In the genomic region with DNA sequence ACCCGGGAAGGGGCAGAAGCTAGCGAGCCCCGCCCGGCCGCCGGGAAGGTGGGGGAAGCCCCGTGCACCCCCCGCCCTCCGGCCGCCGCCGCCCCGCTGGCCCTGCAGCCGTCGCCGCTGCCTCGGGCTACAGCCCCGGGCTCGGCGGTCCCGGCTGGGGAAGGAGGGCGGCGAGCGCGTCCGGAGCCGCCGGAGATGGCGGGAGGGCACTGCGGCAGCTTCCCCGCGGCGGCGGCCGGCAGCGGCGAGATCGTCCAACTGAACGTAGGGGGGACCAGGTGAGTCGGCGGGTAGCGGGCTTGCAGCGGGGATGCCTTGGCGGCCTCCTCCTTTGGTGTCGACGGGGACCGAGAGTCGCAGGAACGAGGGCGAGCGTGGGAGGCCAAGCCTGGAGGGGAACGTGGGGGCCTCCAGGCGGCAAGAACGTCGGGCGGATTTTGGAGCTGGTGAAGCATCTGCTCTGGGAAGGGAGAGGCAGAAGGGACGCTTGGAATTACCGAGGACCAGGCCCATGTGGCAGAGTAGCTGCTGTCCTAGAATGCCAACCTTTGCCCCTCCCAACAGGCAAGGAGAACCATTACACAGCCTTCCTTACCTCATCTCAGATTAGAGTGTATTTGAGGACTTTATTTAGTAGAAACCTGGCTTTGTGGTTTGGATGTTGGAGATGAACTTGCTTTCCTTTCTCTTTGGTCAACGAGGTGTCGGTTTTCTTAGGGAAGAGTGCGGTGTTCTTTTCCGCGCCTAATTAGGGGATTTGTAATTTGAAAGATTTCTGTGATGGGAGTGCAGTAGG, we compare ENCODE assay signal across 1 cellular context.
TF ChIP-seq lines count a peak whose summit lies in the region.

No MANE protein-coding gene starts in this region.

TF ChIP-seq in K562, 482 proteins besides CTCF, POLR2A, EP300 and RAD21 (continued from another document and continues in another):
- TF ChIP-seq, protein P1, sequence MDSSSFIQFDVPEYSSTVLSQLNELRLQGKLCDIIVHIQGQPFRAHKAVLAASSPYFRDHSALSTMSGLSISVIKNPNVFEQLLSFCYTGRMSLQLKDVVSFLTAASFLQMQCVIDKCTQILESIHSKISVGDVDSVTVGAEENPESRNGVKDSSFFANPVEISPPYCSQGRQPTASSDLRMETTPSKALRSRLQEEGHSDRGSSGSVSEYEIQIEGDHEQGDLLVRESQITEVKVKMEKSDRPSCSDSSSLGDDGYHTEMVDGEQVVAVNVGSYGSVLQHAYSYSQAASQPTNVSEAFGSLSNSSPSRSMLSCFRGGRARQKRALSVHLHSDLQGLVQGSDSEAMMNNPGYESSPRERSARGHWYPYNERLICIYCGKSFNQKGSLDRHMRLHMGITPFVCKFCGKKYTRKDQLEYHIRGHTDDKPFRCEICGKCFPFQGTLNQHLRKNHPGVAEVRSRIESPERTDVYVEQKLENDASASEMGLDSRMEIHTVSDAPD (CRISPR knock-in tag; IDR thresholded peaks at IDR 0.05): no peak
- TF ChIP-seq ZNF133 (CRISPR knock-in tag; IDR thresholded peaks at IDR 0.05): no peak
- TF ChIP-seq, protein P2, sequence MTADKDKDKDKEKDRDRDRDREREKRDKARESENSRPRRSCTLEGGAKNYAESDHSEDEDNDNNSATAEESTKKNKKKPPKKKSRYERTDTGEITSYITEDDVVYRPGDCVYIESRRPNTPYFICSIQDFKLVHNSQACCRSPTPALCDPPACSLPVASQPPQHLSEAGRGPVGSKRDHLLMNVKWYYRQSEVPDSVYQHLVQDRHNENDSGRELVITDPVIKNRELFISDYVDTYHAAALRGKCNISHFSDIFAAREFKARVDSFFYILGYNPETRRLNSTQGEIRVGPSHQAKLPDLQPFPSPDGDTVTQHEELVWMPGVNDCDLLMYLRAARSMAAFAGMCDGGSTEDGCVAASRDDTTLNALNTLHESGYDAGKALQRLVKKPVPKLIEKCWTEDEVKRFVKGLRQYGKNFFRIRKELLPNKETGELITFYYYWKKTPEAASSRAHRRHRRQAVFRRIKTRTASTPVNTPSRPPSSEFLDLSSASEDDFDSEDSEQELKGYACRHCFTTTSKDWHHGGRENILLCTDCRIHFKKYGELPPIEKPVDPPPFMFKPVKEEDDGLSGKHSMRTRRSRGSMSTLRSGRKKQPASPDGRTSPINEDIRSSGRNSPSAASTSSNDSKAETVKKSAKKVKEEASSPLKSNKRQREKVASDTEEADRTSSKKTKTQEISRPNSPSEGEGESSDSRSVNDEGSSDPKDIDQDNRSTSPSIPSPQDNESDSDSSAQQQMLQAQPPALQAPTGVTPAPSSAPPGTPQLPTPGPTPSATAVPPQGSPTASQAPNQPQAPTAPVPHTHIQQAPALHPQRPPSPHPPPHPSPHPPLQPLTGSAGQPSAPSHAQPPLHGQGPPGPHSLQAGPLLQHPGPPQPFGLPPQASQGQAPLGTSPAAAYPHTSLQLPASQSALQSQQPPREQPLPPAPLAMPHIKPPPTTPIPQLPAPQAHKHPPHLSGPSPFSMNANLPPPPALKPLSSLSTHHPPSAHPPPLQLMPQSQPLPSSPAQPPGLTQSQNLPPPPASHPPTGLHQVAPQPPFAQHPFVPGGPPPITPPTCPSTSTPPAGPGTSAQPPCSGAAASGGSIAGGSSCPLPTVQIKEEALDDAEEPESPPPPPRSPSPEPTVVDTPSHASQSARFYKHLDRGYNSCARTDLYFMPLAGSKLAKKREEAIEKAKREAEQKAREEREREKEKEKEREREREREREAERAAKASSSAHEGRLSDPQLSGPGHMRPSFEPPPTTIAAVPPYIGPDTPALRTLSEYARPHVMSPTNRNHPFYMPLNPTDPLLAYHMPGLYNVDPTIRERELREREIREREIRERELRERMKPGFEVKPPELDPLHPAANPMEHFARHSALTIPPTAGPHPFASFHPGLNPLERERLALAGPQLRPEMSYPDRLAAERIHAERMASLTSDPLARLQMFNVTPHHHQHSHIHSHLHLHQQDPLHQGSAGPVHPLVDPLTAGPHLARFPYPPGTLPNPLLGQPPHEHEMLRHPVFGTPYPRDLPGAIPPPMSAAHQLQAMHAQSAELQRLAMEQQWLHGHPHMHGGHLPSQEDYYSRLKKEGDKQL (CRISPR knock-in tag; IDR thresholded peaks at IDR 0.05; ENCODE audit: borderline replicate concordance): 0 out of 2 replicates have a peak, but pooled peaks have one; percentile 23
- TF ChIP-seq, protein P3, sequence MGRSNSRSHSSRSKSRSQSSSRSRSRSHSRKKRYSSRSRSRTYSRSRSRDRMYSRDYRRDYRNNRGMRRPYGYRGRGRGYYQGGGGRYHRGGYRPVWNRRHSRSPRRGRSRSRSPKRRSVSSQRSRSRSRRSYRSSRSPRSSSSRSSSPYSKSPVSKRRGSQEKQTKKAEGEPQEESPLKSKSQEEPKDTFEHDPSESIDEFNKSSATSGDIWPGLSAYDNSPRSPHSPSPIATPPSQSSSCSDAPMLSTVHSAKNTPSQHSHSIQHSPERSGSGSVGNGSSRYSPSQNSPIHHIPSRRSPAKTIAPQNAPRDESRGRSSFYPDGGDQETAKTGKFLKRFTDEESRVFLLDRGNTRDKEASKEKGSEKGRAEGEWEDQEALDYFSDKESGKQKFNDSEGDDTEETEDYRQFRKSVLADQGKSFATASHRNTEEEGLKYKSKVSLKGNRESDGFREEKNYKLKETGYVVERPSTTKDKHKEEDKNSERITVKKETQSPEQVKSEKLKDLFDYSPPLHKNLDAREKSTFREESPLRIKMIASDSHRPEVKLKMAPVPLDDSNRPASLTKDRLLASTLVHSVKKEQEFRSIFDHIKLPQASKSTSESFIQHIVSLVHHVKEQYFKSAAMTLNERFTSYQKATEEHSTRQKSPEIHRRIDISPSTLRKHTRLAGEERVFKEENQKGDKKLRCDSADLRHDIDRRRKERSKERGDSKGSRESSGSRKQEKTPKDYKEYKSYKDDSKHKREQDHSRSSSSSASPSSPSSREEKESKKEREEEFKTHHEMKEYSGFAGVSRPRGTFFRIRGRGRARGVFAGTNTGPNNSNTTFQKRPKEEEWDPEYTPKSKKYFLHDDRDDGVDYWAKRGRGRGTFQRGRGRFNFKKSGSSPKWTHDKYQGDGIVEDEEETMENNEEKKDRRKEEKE (IDR thresholded peaks at IDR 0.05; ENCODE audit: borderline replicate concordance in 1 of 2, control insufficient read depth in 1 of 2, low read depth in 2 of 2, low read length in 1 of 2): no peak
- TF ChIP-seq JUN (IDR thresholded peaks at IDR 0.05; ENCODE audit: borderline replicate concordance, low read depth, low read length): no peak
- no peak for TF ChIP-seq JUN (CRISPR knock-in tag; IDR thresholded peaks at IDR 0.05; ENCODE audit: borderline replicate concordance)
- TF ChIP-seq, protein P4, sequence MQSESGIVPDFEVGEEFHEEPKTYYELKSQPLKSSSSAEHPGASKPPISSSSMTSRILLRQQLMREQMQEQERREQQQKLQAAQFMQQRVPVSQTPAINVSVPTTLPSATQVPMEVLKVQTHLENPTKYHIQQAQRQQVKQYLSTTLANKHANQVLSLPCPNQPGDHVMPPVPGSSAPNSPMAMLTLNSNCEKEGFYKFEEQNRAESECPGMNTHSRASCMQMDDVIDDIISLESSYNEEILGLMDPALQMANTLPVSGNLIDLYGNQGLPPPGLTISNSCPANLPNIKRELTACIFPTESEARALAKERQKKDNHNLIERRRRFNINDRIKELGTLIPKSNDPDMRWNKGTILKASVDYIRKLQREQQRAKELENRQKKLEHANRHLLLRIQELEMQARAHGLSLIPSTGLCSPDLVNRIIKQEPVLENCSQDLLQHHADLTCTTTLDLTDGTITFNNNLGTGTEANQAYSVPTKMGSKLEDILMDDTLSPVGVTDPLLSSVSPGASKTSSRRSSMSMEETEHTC (IDR thresholded peaks at IDR 0.05): no peak
- TF ChIP-seq, protein P5, sequence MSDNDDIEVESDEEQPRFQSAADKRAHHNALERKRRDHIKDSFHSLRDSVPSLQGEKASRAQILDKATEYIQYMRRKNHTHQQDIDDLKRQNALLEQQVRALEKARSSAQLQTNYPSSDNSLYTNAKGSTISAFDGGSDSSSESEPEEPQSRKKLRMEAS (CRISPR knock-in tag; IDR thresholded peaks at IDR 0.05): 0 out of 2 replicates have a peak, but pooled peaks have one; percentile 3
- TF ChIP-seq ZFX (CRISPR knock-in tag; IDR thresholded peaks at IDR 0.05): peak; percentile 83
- 0 out of 2 replicates have a peak, but pooled peaks have one; percentile 5 for TF ChIP-seq ARID2 (IDR thresholded peaks at IDR 0.05)
- TF ChIP-seq ZNF695 (CRISPR knock-in tag; IDR thresholded peaks at IDR 0.05): no peak
- no peak for TF ChIP-seq TSC22D4 (tag; IDR thresholded peaks at IDR 0.05)
- no peak for TF ChIP-seq SRSF1 (IDR thresholded peaks at IDR 0.05; ENCODE audit: low read depth, low read length)
- no peak for TF ChIP-seq RBM15 (IDR thresholded peaks at IDR 0.05; ENCODE audit: insufficient read depth, low read length)
- peak; percentile 24 for TF ChIP-seq TAF1 (IDR thresholded peaks at IDR 0.05; ENCODE audit: control insufficient read depth, extremely low read depth, insufficient read depth, low read length, severe bottlenecking)
- TF ChIP-seq ZNF224 (CRISPR knock-in tag; IDR thresholded peaks at IDR 0.05): no peak
- TF ChIP-seq ILF3 (IDR thresholded peaks at IDR 0.05; ENCODE audit: borderline replicate concordance): no peak
- TF ChIP-seq, protein P6, sequence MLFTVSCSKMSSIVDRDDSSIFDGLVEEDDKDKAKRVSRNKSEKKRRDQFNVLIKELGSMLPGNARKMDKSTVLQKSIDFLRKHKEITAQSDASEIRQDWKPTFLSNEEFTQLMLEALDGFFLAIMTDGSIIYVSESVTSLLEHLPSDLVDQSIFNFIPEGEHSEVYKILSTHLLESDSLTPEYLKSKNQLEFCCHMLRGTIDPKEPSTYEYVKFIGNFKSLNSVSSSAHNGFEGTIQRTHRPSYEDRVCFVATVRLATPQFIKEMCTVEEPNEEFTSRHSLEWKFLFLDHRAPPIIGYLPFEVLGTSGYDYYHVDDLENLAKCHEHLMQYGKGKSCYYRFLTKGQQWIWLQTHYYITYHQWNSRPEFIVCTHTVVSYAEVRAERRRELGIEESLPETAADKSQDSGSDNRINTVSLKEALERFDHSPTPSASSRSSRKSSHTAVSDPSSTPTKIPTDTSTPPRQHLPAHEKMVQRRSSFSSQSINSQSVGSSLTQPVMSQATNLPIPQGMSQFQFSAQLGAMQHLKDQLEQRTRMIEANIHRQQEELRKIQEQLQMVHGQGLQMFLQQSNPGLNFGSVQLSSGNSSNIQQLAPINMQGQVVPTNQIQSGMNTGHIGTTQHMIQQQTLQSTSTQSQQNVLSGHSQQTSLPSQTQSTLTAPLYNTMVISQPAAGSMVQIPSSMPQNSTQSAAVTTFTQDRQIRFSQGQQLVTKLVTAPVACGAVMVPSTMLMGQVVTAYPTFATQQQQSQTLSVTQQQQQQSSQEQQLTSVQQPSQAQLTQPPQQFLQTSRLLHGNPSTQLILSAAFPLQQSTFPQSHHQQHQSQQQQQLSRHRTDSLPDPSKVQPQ (CRISPR knock-in tag; IDR thresholded peaks at IDR 0.05; ENCODE audit: borderline replicate concordance): no peak
- TF ChIP-seq CCNT2 (IDR thresholded peaks at IDR 0.05; ENCODE audit: borderline replicate concordance, extremely low read depth, insufficient read length, low read depth, low read length): peak; percentile 49
- TF ChIP-seq SETDB1 (IDR thresholded peaks at IDR 0.05; ENCODE audit: low read length): no peak
- no peak for TF ChIP-seq BCL6 (CRISPR knock-in tag; IDR thresholded peaks at IDR 0.05)
- TF ChIP-seq CXXC5 (CRISPR knock-in tag; IDR thresholded peaks at IDR 0.05): peak; percentile 69; the same call in 1 of the 2 replicates
- TF ChIP-seq, protein P7, sequence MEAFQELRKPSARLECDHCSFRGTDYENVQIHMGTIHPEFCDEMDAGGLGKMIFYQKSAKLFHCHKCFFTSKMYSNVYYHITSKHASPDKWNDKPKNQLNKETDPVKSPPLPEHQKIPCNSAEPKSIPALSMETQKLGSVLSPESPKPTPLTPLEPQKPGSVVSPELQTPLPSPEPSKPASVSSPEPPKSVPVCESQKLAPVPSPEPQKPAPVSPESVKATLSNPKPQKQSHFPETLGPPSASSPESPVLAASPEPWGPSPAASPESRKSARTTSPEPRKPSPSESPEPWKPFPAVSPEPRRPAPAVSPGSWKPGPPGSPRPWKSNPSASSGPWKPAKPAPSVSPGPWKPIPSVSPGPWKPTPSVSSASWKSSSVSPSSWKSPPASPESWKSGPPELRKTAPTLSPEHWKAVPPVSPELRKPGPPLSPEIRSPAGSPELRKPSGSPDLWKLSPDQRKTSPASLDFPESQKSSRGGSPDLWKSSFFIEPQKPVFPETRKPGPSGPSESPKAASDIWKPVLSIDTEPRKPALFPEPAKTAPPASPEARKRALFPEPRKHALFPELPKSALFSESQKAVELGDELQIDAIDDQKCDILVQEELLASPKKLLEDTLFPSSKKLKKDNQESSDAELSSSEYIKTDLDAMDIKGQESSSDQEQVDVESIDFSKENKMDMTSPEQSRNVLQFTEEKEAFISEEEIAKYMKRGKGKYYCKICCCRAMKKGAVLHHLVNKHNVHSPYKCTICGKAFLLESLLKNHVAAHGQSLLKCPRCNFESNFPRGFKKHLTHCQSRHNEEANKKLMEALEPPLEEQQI (IDR thresholded peaks at IDR 0.05): no peak
- TF ChIP-seq ZNF79 (CRISPR knock-in tag; IDR thresholded peaks at IDR 0.05; ENCODE audit: low read depth): no peak
- no peak for TF ChIP-seq TEAD4 (IDR thresholded peaks at IDR 0.05; ENCODE audit: low read length)
- no peak for TF ChIP-seq TEAD4 (CRISPR knock-in tag; IDR thresholded peaks at IDR 0.05; ENCODE audit: borderline replicate concordance)
- TF ChIP-seq, protein P8, sequence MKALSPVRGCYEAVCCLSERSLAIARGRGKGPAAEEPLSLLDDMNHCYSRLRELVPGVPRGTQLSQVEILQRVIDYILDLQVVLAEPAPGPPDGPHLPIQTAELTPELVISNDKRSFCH (CRISPR knock-in tag; IDR thresholded peaks at IDR 0.05): no peak
- TF ChIP-seq, protein P8 (tag; IDR thresholded peaks at IDR 0.05): no peak
- TF ChIP-seq, protein P9, sequence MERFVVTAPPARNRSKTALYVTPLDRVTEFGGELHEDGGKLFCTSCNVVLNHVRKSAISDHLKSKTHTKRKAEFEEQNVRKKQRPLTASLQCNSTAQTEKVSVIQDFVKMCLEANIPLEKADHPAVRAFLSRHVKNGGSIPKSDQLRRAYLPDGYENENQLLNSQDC (CRISPR knock-in tag; IDR thresholded peaks at IDR 0.05): no peak
- TF ChIP-seq, protein P10, sequence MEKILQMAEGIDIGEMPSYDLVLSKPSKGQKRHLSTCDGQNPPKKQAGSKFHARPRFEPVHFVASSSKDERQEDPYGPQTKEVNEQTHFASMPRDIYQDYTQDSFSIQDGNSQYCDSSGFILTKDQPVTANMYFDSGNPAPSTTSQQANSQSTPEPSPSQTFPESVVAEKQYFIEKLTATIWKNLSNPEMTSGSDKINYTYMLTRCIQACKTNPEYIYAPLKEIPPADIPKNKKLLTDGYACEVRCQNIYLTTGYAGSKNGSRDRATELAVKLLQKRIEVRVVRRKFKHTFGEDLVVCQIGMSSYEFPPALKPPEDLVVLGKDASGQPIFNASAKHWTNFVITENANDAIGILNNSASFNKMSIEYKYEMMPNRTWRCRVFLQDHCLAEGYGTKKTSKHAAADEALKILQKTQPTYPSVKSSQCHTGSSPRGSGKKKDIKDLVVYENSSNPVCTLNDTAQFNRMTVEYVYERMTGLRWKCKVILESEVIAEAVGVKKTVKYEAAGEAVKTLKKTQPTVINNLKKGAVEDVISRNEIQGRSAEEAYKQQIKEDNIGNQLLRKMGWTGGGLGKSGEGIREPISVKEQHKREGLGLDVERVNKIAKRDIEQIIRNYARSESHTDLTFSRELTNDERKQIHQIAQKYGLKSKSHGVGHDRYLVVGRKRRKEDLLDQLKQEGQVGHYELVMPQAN (IDR thresholded peaks at IDR 0.05; ENCODE audit: borderline replicate concordance): peak; percentile 57
- TF ChIP-seq GTF2A2 (tag; IDR thresholded peaks at IDR 0.05): no peak
- peak; percentile 67; the same call in 1 of the 2 replicates for TF ChIP-seq PHF8 (IDR thresholded peaks at IDR 0.05; ENCODE audit: borderline replicate concordance, low read length)
- no peak for TF ChIP-seq TARDBP (IDR thresholded peaks at IDR 0.05)
- no peak for TF ChIP-seq ZNF263 (CRISPR knock-in tag; IDR thresholded peaks at IDR 0.05; ENCODE audit: borderline replicate concordance)
- no peak for TF ChIP-seq RFX1 (IDR thresholded peaks at IDR 0.05)
- peak; percentile 14; the same call in 1 of the 2 replicates for TF ChIP-seq SUPT5H (IDR thresholded peaks at IDR 0.05)
